ENCODE assay signal across 15 cellular contexts in the genomic region with DNA sequence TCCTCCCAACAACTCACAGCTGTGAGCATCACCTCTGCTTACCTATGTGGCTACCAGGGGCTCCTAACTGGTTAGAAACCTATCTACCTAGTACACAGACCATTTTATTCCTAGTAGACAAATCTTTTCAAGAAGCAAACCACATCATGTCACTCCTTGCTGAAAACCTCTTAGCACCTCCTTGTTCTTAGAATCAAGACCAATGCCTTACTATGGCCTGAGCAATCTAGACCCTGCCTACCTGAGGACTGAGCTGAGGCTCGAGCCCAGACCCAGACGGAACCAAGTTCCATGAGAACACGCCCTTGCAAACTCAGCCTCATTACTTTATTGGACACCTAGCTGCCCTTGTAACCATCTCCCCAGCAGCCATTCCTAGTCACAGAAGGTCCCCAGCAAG. TPM values are rescaled to one million over a fixed set of nuclear protein-coding genes. Genes with fewer than 3 reads are reported as not detected.
DNase-seq lines count a peak whose midpoint lies in the region; ATAC-seq and TF ChIP-seq lines count a peak whose summit lies in the region.
"Had no signal": no experiment of that assay in that cellular context is flagged by ENCODE, and none has a peak within 500 bp of the region (broad histone marks: within the 10 kb centered on the region; RNA-seq: fewer than 3 reads in every experiment).

No MANE protein-coding gene starts in this region.

- H2BK15ac ChIP-seq in mesenchymal stem cell (ENCODE audit: low read depth, poor library complexity, severe bottlenecking) = no peak overlapping the region

- TF ChIP-seq CTCF in HEK293 (tag by site-specific recombination; IDR thresholded peaks at IDR 0.05) (no peak), body of pancreas (IDR thresholded peaks at IDR 0.05) (no peak), stomach (IDR thresholded peaks at IDR 0.05) (no peak)

- no peaks in the 10 kb centered on the region for H3K79me1 ChIP-seq in mesenchymal stem cell (replicated peaks; ENCODE audit: low read length, poor library complexity, severe bottlenecking)

- H3K27me3 ChIP-seq in body of pancreas = no peaks in the 10 kb centered on the region
- peaks cover 0 to 69% of the 10 kb centered on the region in 2 experiments for H3K27me3 ChIP-seq in mesenchymal stem cell (ENCODE audit: control insufficient read depth in 1 of 2, insufficient read depth in 1 of 2, low read length in 2 of 2)
- H3K27me3 ChIP-seq in stomach = peaks cover 0 to 6% (median 3%) of the 10 kb centered on the region in 3 donors
- H3K27me3 ChIP-seq: BE2C, left lung had no signal

- TF ChIP-seq POLR2A in body of pancreas (IDR thresholded peaks at IDR 0.05) (no peak), stomach (IDR thresholded peaks at IDR 0.05) (no peak)

- intact Hi-C loops in body of pancreas (cut with DNase I) = no loop called here
- intact Hi-C loops in stomach (cut with DNase I; ENCODE audit: low total_unique reads) = no loop called here

- H3K9me3 ChIP-seq in HEK293 (ENCODE audit: control insufficient read depth, insufficient read depth, low read depth, low read length) (no peaks in the 10 kb centered on the region), body of pancreas (no peaks in the 10 kb centered on the region), mesenchymal stem cell (ENCODE audit: control insufficient read depth, low read length) (no peaks in the 10 kb centered on the region), stomach (no peaks in the 10 kb centered on the region)
- H3K9me3 ChIP-seq: BE2C, left lung had no signal

- H2AFZ ChIP-seq in mesenchymal stem cell (ENCODE audit: low read depth, low read length) = no peak overlapping the region

- H2BK12ac ChIP-seq in mesenchymal stem cell (ENCODE audit: low read length in 2 of 2) = no peak overlapping the region

- H3K4me2 ChIP-seq in mesenchymal stem cell (ENCODE audit: low read length, poor library complexity, severe bottlenecking) = no peak overlapping the region

- no peak for TF ChIP-seq EP300 in stomach (IDR thresholded peaks at IDR 0.05)

- H3K4ac ChIP-seq in mesenchymal stem cell (ENCODE audit: low read depth in 1 of 2, low read length in 2 of 2) = no peak overlapping the region

- H3K18ac ChIP-seq in mesenchymal stem cell (ENCODE audit: low read depth in 1 of 2, low read length in 2 of 2) = no peak overlapping the region

- CTCF ChIA-PET in HEK293 (lab: Yijun Ruan, JAX) = interaction anchor here (1.3 kb wide), 1 partner anchor 151 kb away, joined by 3 read pairs; no protein-coding TSS in a partner anchor

- H3K4me1 ChIP-seq in HEK293 (ENCODE audit: control insufficient read depth, insufficient read depth, low read length) (no peaks in the 10 kb centered on the region), body of pancreas (peaks cover 53% of the 10 kb centered on the region), mesenchymal stem cell (ENCODE audit: control insufficient read depth, insufficient read depth, low read depth, low read length) (peaks cover 50% of the 10 kb centered on the region), stomach (peaks cover 35 to 69% (median 52%) of the 10 kb centered on the region in 4 donors)

- no peak overlapping the region for H3K14ac ChIP-seq in mesenchymal stem cell (ENCODE audit: low read length in 2 of 2)

- H3K4me3 ChIP-seq in HEK293 (ENCODE audit: low read depth, low read length) = no peak overlapping the region
- H3K4me3 ChIP-seq in body of pancreas = no peak overlapping the region
- peak overlapping the region in 1 of 2 experiments; percentile 71 for H3K4me3 ChIP-seq in mesenchymal stem cell (ENCODE audit: insufficient read depth in 1 of 2, low read depth in 1 of 2, low read length in 2 of 2)
- H3K4me3 ChIP-seq in stomach = no peak overlapping the region
- H3K4me3 ChIP-seq: left lung, SK-N-MC had no signal

- no peak overlapping the region for H2BK120ac ChIP-seq in mesenchymal stem cell (ENCODE audit: low read depth, low read length)

- POLR2A ChIA-PET in HEK293 (lab: Yijun Ruan, JAX) = no interaction called here

- H4K8ac ChIP-seq in mesenchymal stem cell (ENCODE audit: low read length) = no peak overlapping the region

- no peak overlapping the region for H2BK5ac ChIP-seq in mesenchymal stem cell (ENCODE audit: low read depth, low read length, poor library complexity, severe bottlenecking)

- DNase-seq in body of pancreas (no peak), mesenchymal stem cell (no peak), stomach (no peak), COR-L47 (lab: John Stamatoyannopoulos, UW) (no peak), OCI-M2 (lab: John Stamatoyannopoulos, UW; ENCODE audit: unreplicated experiment) (no peak)
- DNase-seq in stimulated activated naive CD8-positive, alpha-beta T cell treated with anti-CD3 and anti-CD28 coated beads, Interleukin-15, Interleukin-2, amounts not matched to agents 100 U/mL and 50 U/mL, for 24 hours = no peak
- DNase-seq: activated CD8-positive, alpha-beta memory T cell treated with anti-CD3 and anti-CD28 coated beads, Interleukin-2, amount 50 U/mL, for 4 hours; BE2C; DMS79; H9; left lung; NCI-H2171 treated with DMSO at 0.1 percent for 48 hours; small intestine had no signal

- no peak overlapping the region for H3K9ac ChIP-seq in mesenchymal stem cell (ENCODE audit: low read length)

- H3K36me3 ChIP-seq in HEK293 (ENCODE audit: control insufficient read depth in 2 of 2, insufficient read depth in 1 of 2, low read length in 2 of 2) (no peaks in the 10 kb centered on the region), body of pancreas (replicated peaks in 1 of 2; ENCODE audit: insufficient read depth in 1 of 2, low read depth in 2 of 2) (no peaks in the 10 kb centered on the region), mesenchymal stem cell (ENCODE audit: control insufficient read depth in 1 of 2, insufficient read depth in 2 of 2, low read depth in 1 of 2, low read length in 2 of 2) (no peaks in the 10 kb centered on the region), stomach (no peaks in the 10 kb centered on the region)
- H3K36me3 ChIP-seq: BE2C, left lung had no signal

- WGBS in body of pancreas, 2 donors = 67 to 75% methylated on average over 3 of the region's 3 CpGs
- 84% methylated on average over 3 of the region's 3 CpGs for WGBS in mesenchymal stem cell
- WGBS in stomach, 5 donors = 60 to 84% (median 81%) methylated on average over 3 of the region's 3 CpGs

- no peak for ATAC-seq in body of pancreas
- no peak for ATAC-seq in stimulated activated naive CD8-positive, alpha-beta T cell treated with anti-CD3 and anti-CD28 coated beads, Interleukin-15, Interleukin-2, amounts not matched to agents 100 U/mL and 50 U/mL, for 24 hours

- H4K91ac ChIP-seq in mesenchymal stem cell (ENCODE audit: low read length) = no peak overlapping the region

- H2AK5ac ChIP-seq in mesenchymal stem cell (ENCODE audit: low read length, severe bottlenecking) = no peak overlapping the region

- no peak overlapping the region for H3K23ac ChIP-seq in mesenchymal stem cell (ENCODE audit: low read length in 2 of 2)

- H3K27ac ChIP-seq in HEK293 (ENCODE audit: extremely low read depth, low read depth, low read length) (no peak overlapping the region), body of pancreas (peak overlapping the region in 3 of 4 donors; percentile 19 to 68 (median 62)), mesenchymal stem cell (ENCODE audit: low read length, poor library complexity, severe bottlenecking) (peak overlapping the region; percentile 11), stomach (peak overlapping the region in 4 of 5 donors; percentile 75 to 81 (median 76))
- H3K27ac ChIP-seq: SK-N-MC had no signal

TF ChIP-seq in HEK293, 187 proteins besides CTCF, POLR2A, EP300 and RAD21:
- peak; percentile 40; the same call in 1 of the 2 replicates for TF ChIP-seq ZNF585B (tag by site-specific recombination; IDR thresholded peaks at IDR 0.05)
- no peak for TF ChIP-seq ZNF747 (tag by site-specific recombination; IDR thresholded peaks at IDR 0.05)

RNA-seq across cellular contexts. Expression of gene CMKLR1, which starts 32.6 kb away (rescaled TPM):
- total RNA-seq in body of pancreas (1 to 10 TPM; 5.3 to 5.7 TPM), stomach (10 to 100 TPM in 1 of 5 donors, 1 to 10 TPM in 3, under 1 TPM in 1; 0.45 to 46.1 (median 6.4) TPM)
- polyA plus RNA-seq in mesenchymal stem cell (2013, experiment 1 of 2) = 0.30 TPM
- 0.37 TPM for polyA plus RNA-seq in mesenchymal stem cell (2013, experiment 2 of 2)
- polyA plus RNA-seq in stomach = 1 to 10 TPM in 2 of 3 donors, under 1 TPM in 1; 0.73 to 2.6 (median 1.2) TPM
